12 cellular contexts compared by ENCODE assay signal in genomic region chr7:29297194-29297890, GRCh38.
DNase-seq lines count a peak whose midpoint lies in the region; ATAC-seq, FAIRE-seq and TF ChIP-seq lines count a peak whose summit lies in the region.
"Had no signal": no experiment of that assay in that cellular context is flagged by ENCODE, and none has a peak within 500 bp of the region (broad histone marks: within the 10 kb centered on the region; RNA-seq: fewer than 3 reads in every experiment).

No MANE protein-coding gene starts in this region.

- no peaks in the 10 kb centered on the region for H3K27me3 ChIP-seq in CD4-positive, alpha-beta T cell (ENCODE audit: control insufficient read depth, insufficient read depth, low read length)

- intact Hi-C loops in CD4-positive, alpha-beta T cell (cut with DNase I, micrococcal nuclease): no loop called here

- no peaks in the 10 kb centered on the region for H3K36me3 Mint-ChIP-seq in endothelial cell (ENCODE audit: low read depth, unreplicated experiment)
- no peaks in the 10 kb centered on the region for H3K36me3 Mint-ChIP-seq in CD4-positive, alpha-beta T cell (ENCODE audit: low read depth)

- no peak overlapping the region for H3K4me3 Mint-ChIP-seq in stimulated activated naive CD8-positive, alpha-beta T cell treated with anti-CD3 and anti-CD28 coated beads, Interleukin-15, amount 100 ng/mL, for 72 hours
- H3K4me3 Mint-ChIP-seq in endothelial cell (ENCODE audit: unreplicated experiment): no peak overlapping the region
- H3K4me3 Mint-ChIP-seq in CD4-positive, alpha-beta T cell: no peak overlapping the region
- H3K4me3 Mint-ChIP-seq: activated B cell treated with CpG ODN at 0.5 μM for 24 hours; dendritic cell treated with granulocyte-macrophage colony-stimulating factor and Interleukin-4, amounts not matched to agents 40 ng/mL and 50 ng/mL, for 4 days had no signal

- in situ Hi-C loops in KBM-7 (cut with MboI; ENCODE audit: low pct_unique_long_range_greater_than_20kb, low sequenced_read_pairs): no loop called here

- no peak for ATAC-seq in stimulated activated naive CD8-positive, alpha-beta T cell treated with anti-CD3 and anti-CD28 coated beads, Interleukin-15, Interleukin-2, amounts not matched to agents 100 U/mL and 50 U/mL, for 24 hours
- no peak for ATAC-seq in stimulated activated naive CD8-positive, alpha-beta T cell treated with anti-CD3 and anti-CD28 coated beads, Interleukin-15, amount 100 ng/mL, for 72 hours
- no peak for ATAC-seq in CD4-positive, alpha-beta T cell (ENCODE audit: poor library complexity)
- ATAC-seq: sciatic nerve had no signal

- CTCF ChIA-PET in CD4-positive, alpha-beta T cell (lab: Charles Lee): no interaction called here

- POLR2A ChIA-PET in CD4-positive, alpha-beta T cell (lab: Charles Lee): no interaction called here

- peak; percentile 43 for TF ChIP-seq CTCF in endothelial cell (IDR thresholded peaks at IDR 0.05; ENCODE audit: unreplicated experiment)
- no peak for TF ChIP-seq CTCF in CD4-positive, alpha-beta T cell (IDR thresholded peaks at IDR 0.05)

- FAIRE-seq in urothelium cell line (lab: Jason Lieb, UNC): peak; percentile 32

- H3K9me3 ChIP-seq in CD4-positive, alpha-beta T cell (ENCODE audit: control insufficient read depth, low read length): no peaks in the 10 kb centered on the region

- H3K4me1 Mint-ChIP-seq in stimulated activated naive CD8-positive, alpha-beta T cell treated with anti-CD3 and anti-CD28 coated beads, Interleukin-15, amount 100 ng/mL, for 72 hours: no peaks in the 10 kb centered on the region
- no peaks in the 10 kb centered on the region for H3K4me1 Mint-ChIP-seq in endothelial cell (ENCODE audit: unreplicated experiment)
- no peaks in the 10 kb centered on the region for H3K4me1 Mint-ChIP-seq in CD4-positive, alpha-beta T cell (ENCODE audit: low read depth)

- peak overlapping the region in 1 of 2 donors; percentile 64 for H3K27ac Mint-ChIP-seq in stimulated activated naive CD8-positive, alpha-beta T cell treated with anti-CD3 and anti-CD28 coated beads, Interleukin-15, amount 100 ng/mL, for 72 hours
- H3K27ac Mint-ChIP-seq in endothelial cell (ENCODE audit: unreplicated experiment): no peak overlapping the region
- no peak overlapping the region for H3K27ac Mint-ChIP-seq in CD4-positive, alpha-beta T cell
- H3K27ac Mint-ChIP-seq: activated B cell treated with CpG ODN at 0.5 μM for 24 hours; dendritic cell treated with granulocyte-macrophage colony-stimulating factor and Interleukin-4, amounts not matched to agents 40 ng/mL and 50 ng/mL, for 4 days had no signal

- H3K27ac ChIP-seq in CD4-positive, alpha-beta T cell (ENCODE audit: low read depth, low read length): no peak overlapping the region

- DNase-seq in stimulated activated naive CD8-positive, alpha-beta T cell treated with anti-CD3 and anti-CD28 coated beads, Interleukin-15, Interleukin-2, amounts not matched to agents 100 U/mL and 50 U/mL, for 24 hours: peak; percentile 21
- DNase-seq in stimulated activated naive CD8-positive, alpha-beta T cell treated with anti-CD3 and anti-CD28 coated beads, Interleukin-15, amount 100 ng/mL, for 72 hours: no peak
- peak; percentile 47 to 72 for DNase-seq in NCI-H526 (lab: John Stamatoyannopoulos, UW)
- DNase-seq in endothelial cell (ENCODE audit: low spot score): peak; percentile 30
- DNase-seq in urothelium cell line (ENCODE audit: low spot score): no peak
- DNase-seq in CD4-positive, alpha-beta T cell: no peak
- no peak for DNase-seq in KBM-7
- DNase-seq in cerebellum (ENCODE audit: low spot score): no peak
- DNase-seq: activated B cell treated with CpG ODN at 0.5 μM for 24 hours, GOT3 had no signal

- peaks cover under 1% of the 10 kb centered on the region for H3K27me3 Mint-ChIP-seq in stimulated activated naive CD8-positive, alpha-beta T cell treated with anti-CD3 and anti-CD28 coated beads, Interleukin-15, amount 100 ng/mL, for 72 hours
- H3K27me3 Mint-ChIP-seq in endothelial cell (ENCODE audit: unreplicated experiment): peaks cover 4% of the 10 kb centered on the region
- H3K27me3 Mint-ChIP-seq in CD4-positive, alpha-beta T cell: no peaks in the 10 kb centered on the region
- H3K27me3 Mint-ChIP-seq: dendritic cell treated with granulocyte-macrophage colony-stimulating factor and Interleukin-4, amounts not matched to agents 40 ng/mL and 50 ng/mL, for 4 days had no signal

- H3K9me3 Mint-ChIP-seq in stimulated activated naive CD8-positive, alpha-beta T cell treated with anti-CD3 and anti-CD28 coated beads, Interleukin-15, amount 100 ng/mL, for 72 hours: no peaks in the 10 kb centered on the region
- H3K9me3 Mint-ChIP-seq in endothelial cell (ENCODE audit: unreplicated experiment): no peaks in the 10 kb centered on the region
- no peaks in the 10 kb centered on the region for H3K9me3 Mint-ChIP-seq in CD4-positive, alpha-beta T cell
- H3K9me3 Mint-ChIP-seq: activated B cell treated with CpG ODN at 0.5 μM for 24 hours; dendritic cell treated with granulocyte-macrophage colony-stimulating factor and Interleukin-4, amounts not matched to agents 40 ng/mL and 50 ng/mL, for 4 days had no signal

Comparison
In these comparisons a context has a peak if more than half of its experiments do, and no peak if none do; other contexts are left out.
1. DNase-seq: peak in stimulated activated naive CD8-positive, alpha-beta T cell treated with anti-CD3 and anti-CD28 coated beads, Interleukin-15, Interleukin-2, amounts not matched to agents 100 U/mL and 50 U/mL, for 24 hours (single experiment), NCI-H526 (2 of 2) and endothelial cell (single experiment); none in stimulated activated naive CD8-positive, alpha-beta T cell treated with anti-CD3 and anti-CD28 coated beads, Interleukin-15, amount 100 ng/mL, for 72 hours (0 of 2), urothelium cell line (single experiment), CD4-positive, alpha-beta T cell (0 of 10), KBM-7 (single experiment) and cerebellum (single experiment).